In the genomic region with DNA sequence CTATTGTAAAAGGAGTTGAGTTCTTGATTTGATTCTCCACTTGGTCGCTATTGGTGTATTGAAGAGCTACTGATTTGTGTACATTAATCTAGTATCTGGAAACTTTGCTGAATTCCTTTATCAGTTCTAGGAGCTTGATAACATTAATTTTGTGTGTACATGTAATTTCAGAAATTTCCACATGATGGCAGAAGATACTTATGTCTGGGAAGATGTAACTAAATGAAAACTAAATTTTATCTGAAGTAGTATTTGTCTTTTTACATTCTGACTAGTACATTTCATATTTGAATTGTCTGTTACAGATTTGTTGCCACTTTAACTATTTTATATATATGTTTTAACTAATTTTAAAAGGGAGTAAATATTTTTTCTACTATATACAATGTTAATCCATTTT, we compare ENCODE assay signal across 1 cellular context.
TF ChIP-seq lines count a peak whose summit lies in the region.

No MANE protein-coding gene starts in this region.

TF ChIP-seq in WTC11, 78 proteins besides CTCF, POLR2A, EP300 and RAD21 (continued from another document):
- TF ChIP-seq NFATC4 (CRISPR knock-in tag; IDR thresholded peaks at IDR 0.05) (no peak), KAT7 (CRISPR knock-in tag; IDR thresholded peaks at IDR 0.05; ENCODE audit: borderline replicate concordance) (no peak), TCF7 (CRISPR knock-in tag; IDR thresholded peaks at IDR 0.05; ENCODE audit: low read depth) (no peak), GABPB1 (CRISPR knock-in tag; IDR thresholded peaks at IDR 0.05) (no peak), JUN (CRISPR knock-in tag; IDR thresholded peaks at IDR 0.05) (no peak), NR1H2 (CRISPR knock-in tag; IDR thresholded peaks at IDR 0.05) (no peak), CREM (CRISPR knock-in tag; IDR thresholded peaks at IDR 0.05) (no peak), ATF1 (CRISPR knock-in tag; IDR thresholded peaks at IDR 0.05) (no peak)
- TF ChIP-seq, protein P1, sequence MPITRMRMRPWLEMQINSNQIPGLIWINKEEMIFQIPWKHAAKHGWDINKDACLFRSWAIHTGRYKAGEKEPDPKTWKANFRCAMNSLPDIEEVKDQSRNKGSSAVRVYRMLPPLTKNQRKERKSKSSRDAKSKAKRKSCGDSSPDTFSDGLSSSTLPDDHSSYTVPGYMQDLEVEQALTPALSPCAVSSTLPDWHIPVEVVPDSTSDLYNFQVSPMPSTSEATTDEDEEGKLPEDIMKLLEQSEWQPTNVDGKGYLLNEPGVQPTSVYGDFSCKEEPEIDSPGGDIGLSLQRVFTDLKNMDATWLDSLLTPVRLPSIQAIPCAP (CRISPR knock-in tag; IDR thresholded peaks at IDR 0.05): no peak
- TF ChIP-seq, protein P2, sequence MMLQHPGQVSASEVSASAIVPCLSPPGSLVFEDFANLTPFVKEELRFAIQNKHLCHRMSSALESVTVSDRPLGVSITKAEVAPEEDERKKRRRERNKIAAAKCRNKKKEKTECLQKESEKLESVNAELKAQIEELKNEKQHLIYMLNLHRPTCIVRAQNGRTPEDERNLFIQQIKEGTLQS (CRISPR knock-in tag; conservative IDR thresholded peaks at IDR 0.05): no peak
- TF ChIP-seq, protein P3, sequence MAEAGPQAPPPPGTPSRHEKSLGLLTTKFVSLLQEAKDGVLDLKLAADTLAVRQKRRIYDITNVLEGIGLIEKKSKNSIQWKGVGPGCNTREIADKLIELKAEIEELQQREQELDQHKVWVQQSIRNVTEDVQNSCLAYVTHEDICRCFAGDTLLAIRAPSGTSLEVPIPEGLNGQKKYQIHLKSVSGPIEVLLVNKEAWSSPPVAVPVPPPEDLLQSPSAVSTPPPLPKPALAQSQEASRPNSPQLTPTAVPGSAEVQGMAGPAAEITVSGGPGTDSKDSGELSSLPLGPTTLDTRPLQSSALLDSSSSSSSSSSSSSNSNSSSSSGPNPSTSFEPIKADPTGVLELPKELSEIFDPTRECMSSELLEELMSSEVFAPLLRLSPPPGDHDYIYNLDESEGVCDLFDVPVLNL (CRISPR knock-in tag; IDR thresholded peaks at IDR 0.05; ENCODE audit: borderline replicate concordance, low read depth): no peak
- TF ChIP-seq, protein P4, sequence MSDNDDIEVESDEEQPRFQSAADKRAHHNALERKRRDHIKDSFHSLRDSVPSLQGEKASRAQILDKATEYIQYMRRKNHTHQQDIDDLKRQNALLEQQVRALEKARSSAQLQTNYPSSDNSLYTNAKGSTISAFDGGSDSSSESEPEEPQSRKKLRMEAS (CRISPR knock-in tag; IDR thresholded peaks at IDR 0.05): no peak
TF ChIP-seq in WTC11: peak in this region for 0.
